12 cellular contexts compared by ENCODE assay signal in genomic region chr11:35554491-35555237, GRCh38. TPM values are rescaled to one million over a fixed set of nuclear protein-coding genes. Genes with fewer than 3 reads are reported as not detected.
DNase-seq lines count a peak whose midpoint lies in the region; TF ChIP-seq lines count a peak whose summit lies in the region.
"Had no signal": no experiment of that assay in that cellular context is flagged by ENCODE, and none has a peak within 500 bp of the region (broad histone marks: within the 10 kb centered on the region; RNA-seq: fewer than 3 reads in every experiment).

No MANE protein-coding gene starts in this region.

- H3K79me2 ChIP-seq in OCI-LY7 (ENCODE audit: insufficient read depth, low read depth, low read length), result no peaks in the 10 kb centered on the region
- no peaks in the 10 kb centered on the region for H3K79me2 ChIP-seq in neural progenitor cell (ENCODE audit: low read depth)

- no peak overlapping the region for H3K4me2 ChIP-seq in OCI-LY7 (ENCODE audit: low read length)
- H3K4me2 ChIP-seq in neural progenitor cell, result peak overlapping the region; percentile 29

- H4K20me1 ChIP-seq in OCI-LY7 (ENCODE audit: insufficient read depth, low read length) (no peaks in the 10 kb centered on the region), neural progenitor cell (ENCODE audit: low read depth) (no peaks in the 10 kb centered on the region)

- no peaks in the 10 kb centered on the region for H3K36me3 ChIP-seq in OCI-LY7 (ENCODE audit: insufficient read depth, low read length)
- H3K36me3 ChIP-seq in neural progenitor cell, result no peaks in the 10 kb centered on the region

- peaks cover 4% of the 10 kb centered on the region for H3K36me3 Mint-ChIP-seq in neural progenitor cell

- peaks cover 8% of the 10 kb centered on the region for H3K27me3 Mint-ChIP-seq in neural progenitor cell (ENCODE audit: insufficient read depth, low read depth)

- H2AFZ ChIP-seq in OCI-LY7 (ENCODE audit: low read length) (no peak overlapping the region), neural progenitor cell (replicated peaks) (peak overlapping the region; percentile 96)

- TF ChIP-seq CTCF in OCI-LY7 (conservative IDR thresholded peaks at IDR 0.05; ENCODE audit: low read length), result 0 out of 2 replicates have a peak, but pooled peaks have one; percentile 42
- peak; percentile 48 for TF ChIP-seq CTCF in epithelial cell of esophagus (IDR thresholded peaks at IDR 0.05; ENCODE audit: insufficient read depth, low read depth, low read length, missing control alignments)
- TF ChIP-seq CTCF in neural progenitor cell (IDR thresholded peaks at IDR 0.05), result peak; percentile 47

- H3K4me1 Mint-ChIP-seq in neural progenitor cell, result peaks cover 23% of the 10 kb centered on the region

- H3K4me3 Mint-ChIP-seq in neural progenitor cell, result no peak overlapping the region

- H3K4me1 ChIP-seq in OCI-LY7 (ENCODE audit: insufficient read depth, low read length, poor library complexity, severe bottlenecking), result no peaks in the 10 kb centered on the region
- peaks cover 30% of the 10 kb centered on the region for H3K4me1 ChIP-seq in neural progenitor cell

- H3K27ac ChIP-seq in OCI-LY7 (ENCODE audit: low read depth, low read length, poor library complexity, severe bottlenecking), result no peak overlapping the region
- H3K27ac ChIP-seq in neural progenitor cell, result no peak overlapping the region
- no peak overlapping the region for H3K27ac ChIP-seq in caudate nucleus (ENCODE audit: low read depth, low read length)

- H3F3A ChIP-seq in neural progenitor cell (ENCODE audit: low read depth), result peaks cover 9% of the 10 kb centered on the region

- no TSS peak for BruUV-seq in OCI-LY7 (replicated peaks; lab: Mats Ljungman, UMichigan)

- H3K9me2 ChIP-seq in OCI-LY7 (ENCODE audit: insufficient read depth, low read length), result no peaks in the 10 kb centered on the region

- no peaks in the 10 kb centered on the region for H3K9me3 ChIP-seq in OCI-LY7 (ENCODE audit: low read length)
- H3K9me3 ChIP-seq in neural progenitor cell (ENCODE audit: low read depth), result no peaks in the 10 kb centered on the region

- H3K27ac Mint-ChIP-seq in neural progenitor cell, result peak overlapping the region; percentile 10

- CTCF ChIA-PET in OCI-LY7 (lab: Charles Lee; ENCODE audit: unreplicated experiment), result no interaction called here

- DNase-seq in GM04503 (ENCODE audit: low read depth) (peak; percentile 37), OCI-LY7 (ENCODE audit: low spot score) (no peak), epithelial cell of esophagus (ENCODE audit: low read depth) (no peak), neural progenitor cell (ENCODE audit: low spot score) (no peak), activated T-cell treated with anti-CD3 and anti-CD28 coated beads for 4 hours (no peak), caudate nucleus (lab: John Stamatoyannopoulos, UW) (no peak), putamen (ENCODE audit: low spot score) (no peak), NCI-H2107 treated with DMSO at 0.1 percent for 48 hours (lab: John Stamatoyannopoulos, UW; ENCODE audit: unreplicated experiment) (no peak)
- DNase-seq: DND-41, hippocampal formation, NCI-H2029 had no signal

- intact Hi-C loops in OCI-LY7 (cut with micrococcal nuclease; ENCODE audit: unreplicated experiment), result no loop called here

- H3K9ac ChIP-seq in neural progenitor cell, result no peak overlapping the region

- H3K27me3 ChIP-seq in neural progenitor cell, result no peaks in the 10 kb centered on the region

- H3K4me3 ChIP-seq in OCI-LY7 (ENCODE audit: low read depth, low read length, poor library complexity, severe bottlenecking), result no peak overlapping the region
- H3K4me3 ChIP-seq in epithelial cell of esophagus (ENCODE audit: low read length), result no peak overlapping the region
- H3K4me3 ChIP-seq in neural progenitor cell, result no peak overlapping the region
- H3K4me3 ChIP-seq: skin epidermis had no signal

- POLR2A ChIA-PET in OCI-LY7 (lab: Charles Lee), result no interaction called here

- H3K9me3 Mint-ChIP-seq in neural progenitor cell, result peaks cover 4% of the 10 kb centered on the region

RNA-seq across cellular contexts. Expression of gene PAMR1, which starts 29.2 kb away (rescaled TPM):
- total RNA-seq in OCI-LY7 (2014; rRNA removed; shearing (Covaris generic)), result not detected in 2 replicates
- not detected in 2 replicates for total RNA-seq in OCI-LY7 (2022)
- 209 and 285 TPM in 2 replicates for total RNA-seq in neural progenitor cell (ENCODE audit: low replicate concordance)

Comparison
In these comparisons a context has a peak if more than half of its experiments do, and no peak if none do; other contexts are left out.
1. RNA of gene PAMR1, which starts 29.2 kb away (total RNA-seq): 209 to 285 TPM in neural progenitor cell; not detected in OCI-LY7; every median in the first group is over 100 times any median in the second.
2. Peak in every context shown above with its lines, with median percentiles within 50 percentile points of each other: CTCF ChIP-seq.